Comparison of ENCODE assay signal across 16 cellular contexts in genomic region chr22:42309865-42310264, GRCh38.
"Had no signal": no experiment of that assay in that cellular context is flagged by ENCODE, and none has a peak within 500 bp of the region (broad histone marks: within the 10 kb centered on the region; RNA-seq: fewer than 3 reads in every experiment).

No MANE protein-coding gene starts in this region.

- H3K36me3 Mint-ChIP-seq: naive B cell had no signal

- H3K9me3 Mint-ChIP-seq: naive B cell, nephron progenitor cell had no signal

- H3K4me3 ChIP-seq: dorsolateral prefrontal cortex, hepatocyte, left ventricle myocardium inferior, lower lobe of right lung, skin epidermis, upper lobe of left lung, uterus had no signal

- H3K4me1 ChIP-seq: lower lobe of right lung had no signal

- DNase-seq: cortex of kidney; effector CD8-positive, alpha-beta T cell; kidney; left cardiac atrium; left ventricle myocardium inferior; lower lobe of right lung; mesenchymal stem cell; naive B cell; nephron progenitor cell; stimulated activated CD4-positive, alpha-beta T cell treated with anti-CD3 and anti-CD28 coated beads, Interleukin-12 subunit alpha, Interleukin-12 subunit beta, amount 100 ng/mL, for 4 hours; stimulated activated naive CD4-positive, alpha-beta T cell; uterus had no signal

- H3K27me3 ChIP-seq: dorsolateral prefrontal cortex, hepatocyte, upper lobe of left lung, uterus had no signal

- H3K4me2 ChIP-seq: hepatocyte had no signal

- ATAC-seq: left cardiac atrium, lower lobe of right lung had no signal

- H3K4me3 Mint-ChIP-seq: nephron progenitor cell had no signal

- H2AFZ ChIP-seq: hepatocyte had no signal

- H3K27ac ChIP-seq: dorsolateral prefrontal cortex, hepatocyte, left ventricle myocardium inferior, lower lobe of right lung, skin epidermis, upper lobe of left lung, uterus had no signal

- H3K36me3 ChIP-seq: left ventricle myocardium inferior, lower lobe of right lung, upper lobe of left lung, uterus had no signal

- H3K27ac Mint-ChIP-seq: nephron progenitor cell had no signal

- H3K9me3 ChIP-seq: left ventricle myocardium inferior, lower lobe of right lung, upper lobe of left lung, uterus had no signal
